ENCODE assay signal across 14 cellular contexts in genomic region chr15:89371145-89372044, GRCh38. TPM values are rescaled to one million over a fixed set of nuclear protein-coding genes. Genes with fewer than 3 reads are reported as not detected.
A peak's percentile ranks its signal among the peaks of the same experiment; 100 is the strongest.
DNase-seq lines count a peak whose midpoint lies in the region; ATAC-seq, FAIRE-seq and TF ChIP-seq lines count a peak whose summit lies in the region.
"Had no signal": no experiment of that assay in that cellular context is flagged by ENCODE, and none has a peak within 500 bp of the region (broad histone marks: within the 10 kb centered on the region; RNA-seq: fewer than 3 reads in every experiment).

No MANE protein-coding gene starts in this region.

- H3K4me1 ChIP-seq in IMR-90 (ENCODE audit: control insufficient read depth, insufficient read depth, low read length) (no peaks in the 10 kb centered on the region), endodermal cell (ENCODE audit: control insufficient read depth, insufficient read depth, low read length) (no peaks in the 10 kb centered on the region), lung (ENCODE audit: control insufficient read depth in 2 of 2, insufficient read depth in 2 of 2, low read length in 2 of 2) (peaks cover 0 to 10% of the 10 kb centered on the region in 2 donors), tibial artery (peaks cover 0 to 27% (median 15%) of the 10 kb centered on the region in 4 donors)

- peaks cover 3% of the 10 kb centered on the region for H3K9me3 Mint-ChIP-seq in endodermal cell
- H3K9me3 Mint-ChIP-seq: immature natural killer cell; stimulated activated memory B cell treated with anti-CD40 and anti-IgM and Interleukin-4, amounts not matched to agents 10 μg/mL and 1 μg/mL and 100 μg/mL, for 72 hours; T-helper 1 cell treated with Interleukin-12 subunit alpha and Interleukin-12 subunit beta and Interleukin-4 antibody, amounts not matched to agents 30 μg/mL and 1 μg/mL, for 36 hours had no signal

- H3K14ac ChIP-seq in IMR-90 (replicated peaks; ENCODE audit: low read depth, low read length) = no peak overlapping the region

- H3K18ac ChIP-seq in IMR-90 (ENCODE audit: low read depth, low read length) = no peak overlapping the region

- POLR2A ChIA-PET in IMR-90 (lab: Charles Lee; ENCODE audit: unreplicated experiment) = no interaction called here

- no peak overlapping the region for H2AK5ac ChIP-seq in IMR-90 (ENCODE audit: low read depth, low read length)

- H2AK9ac ChIP-seq in IMR-90 (replicated peaks; ENCODE audit: low read depth, low read length, poor library complexity) = no peak overlapping the region

- no peak overlapping the region for H2BK5ac ChIP-seq in IMR-90 (ENCODE audit: low read depth, low read length, poor library complexity, severe bottlenecking)

- H3K4me2 ChIP-seq in IMR-90 (ENCODE audit: low read depth, low read length) = 0 out of 2 replicates have a peak overlapping the region, but pooled peaks have one; percentile 33

- DNase-seq in IMR-90 (no peak), endodermal cell (peak; percentile 81), lung (ENCODE audit: low spot score) (no peak), tibial artery (no peak), A172 (ENCODE audit: low spot score) (no peak), frontal cortex (ENCODE audit: low spot score in 2 of 2) (no peak)
- no peak for DNase-seq in activated T-cell treated with anti-CD3 and anti-CD28 coated beads, Interleukin-2, amount 50 U/mL, for 48 hours
- DNase-seq: immature natural killer cell, Karpas-422, NCI-H345 had no signal

- no peak overlapping the region for H3K4ac ChIP-seq in IMR-90 (ENCODE audit: low read depth, low read length)

- FAIRE-seq in frontal cortex (lab: Jason Lieb, UNC) = no peak

- H3K4me3 Mint-ChIP-seq in endodermal cell = no peak overlapping the region
- H3K4me3 Mint-ChIP-seq: stimulated activated memory B cell treated with anti-CD40 and anti-IgM and Interleukin-4, amounts not matched to agents 10 μg/mL and 1 μg/mL and 100 μg/mL, for 72 hours; T-helper 1 cell treated with Interleukin-12 subunit alpha and Interleukin-12 subunit beta and Interleukin-4 antibody, amounts not matched to agents 30 μg/mL and 1 μg/mL, for 36 hours had no signal

- no peak overlapping the region for H3K56ac ChIP-seq in IMR-90 (ENCODE audit: extremely low read depth, insufficient read depth, low read length)

- no TSS peak for BruUV-seq in IMR-90 (replicated peaks; lab: Mats Ljungman, UMichigan)

- H4K5ac ChIP-seq in IMR-90 (ENCODE audit: low read depth, low read length) = no peak overlapping the region

- H3K9ac ChIP-seq in IMR-90 (ENCODE audit: low read depth, low read length) (no peak overlapping the region), endodermal cell (ENCODE audit: extremely low read depth, low read length, poor library complexity, severe bottlenecking) (no peak overlapping the region)

- no peak overlapping the region for H2BK20ac ChIP-seq in IMR-90 (ENCODE audit: low read depth, low read length)

- H3K27me3 ChIP-seq in IMR-90 (ENCODE audit: control insufficient read depth, insufficient read depth, low read length) (peaks cover 94% of the 10 kb centered on the region), endodermal cell (ENCODE audit: control insufficient read depth, insufficient read depth, low read length, poor library complexity, severe bottlenecking) (peaks cover 100% of the 10 kb centered on the region), lung (ENCODE audit: control insufficient read depth, insufficient read depth) (peaks cover 12% of the 10 kb centered on the region), tibial artery (peaks cover 12 to 96% of the 10 kb centered on the region in 2 donors)

- TF ChIP-seq CTCF in IMR-90 (conservative IDR thresholded peaks at IDR 0.05; ENCODE audit: low read depth, low read length) (no peak), endodermal cell (conservative IDR thresholded peaks at IDR 0.05) (no peak), lung (IDR thresholded peaks at IDR 0.05; ENCODE audit: control extremely low read depth, extremely low read depth) (no peak), tibial artery (IDR thresholded peaks at IDR 0.05) (no peak)

- WGBS in IMR-90 (ENCODE audit: extremely low coverage in 2 of 2, insufficient read length in 1 of 2), 2 experiments = 4% methylated on average over 38 of the region's 92 CpGs; no CpG with 5 or more reads in 1 of the 2 experiments
- WGBS in endodermal cell (ENCODE audit: insufficient coverage in 1 of 2, insufficient read length in 1 of 2), 2 experiments = 2 to 3% methylated on average over 52 to 92 of the region's 92 CpGs
- WGBS in lung, 2 donors = 2 to 3% methylated on average over 91 to 92 of the region's 92 CpGs

- H3K79me1 ChIP-seq in IMR-90 (ENCODE audit: low read depth in 1 of 2, low read length in 2 of 2) = no peaks in the 10 kb centered on the region

- peaks cover 9% of the 10 kb centered on the region for H3K4me1 Mint-ChIP-seq in endodermal cell

- dilution Hi-C loops in IMR-90 (cut with HindIII; ENCODE audit: low sequenced_read_pairs, unreplicated experiment) = no loop called here

- H3K36me3 Mint-ChIP-seq in endodermal cell (ENCODE audit: low read depth) = no peaks in the 10 kb centered on the region
- H3K36me3 Mint-ChIP-seq: immature natural killer cell; stimulated activated memory B cell treated with anti-CD40 and anti-IgM and Interleukin-4, amounts not matched to agents 10 μg/mL and 1 μg/mL and 100 μg/mL, for 72 hours had no signal

- H3K27me3 Mint-ChIP-seq in endodermal cell (ENCODE audit: insufficient read depth) = peaks cover 98% of the 10 kb centered on the region

- H2AFZ ChIP-seq in IMR-90 (replicated peaks; ENCODE audit: low read length, poor library complexity) = peak overlapping the region; percentile 73

- peaks cover 2% of the 10 kb centered on the region for H3K9me3 ChIP-seq in IMR-90 (ENCODE audit: control insufficient read depth, insufficient read depth, low read length)
- H3K9me3 ChIP-seq in endodermal cell (ENCODE audit: control insufficient read depth, low read length) = no peaks in the 10 kb centered on the region
- H3K9me3 ChIP-seq in lung (ENCODE audit: control insufficient read depth in 2 of 2, insufficient read depth in 1 of 2, low read length in 1 of 2) = peaks cover 0 to 12% of the 10 kb centered on the region in 2 donors
- H3K9me3 ChIP-seq in tibial artery = no peaks in the 10 kb centered on the region

- TF ChIP-seq RAD21 in IMR-90 (IDR thresholded peaks at IDR 0.05; ENCODE audit: low read length) = no peak

- H3K4me3 ChIP-seq in IMR-90 (ENCODE audit: insufficient read depth, low read depth, low read length) = no peak overlapping the region; the same call in 1 of the 2 replicates
- H3K4me3 ChIP-seq in endodermal cell (ENCODE audit: low read length) = no peak overlapping the region
- H3K4me3 ChIP-seq in lung = no peak overlapping the region
- peak overlapping the region; percentile 21 to 39 for H3K4me3 ChIP-seq in tibial artery

- H3K27ac ChIP-seq in IMR-90 (ENCODE audit: insufficient read depth, low read length) (no peak overlapping the region), endodermal cell (ENCODE audit: low read depth, low read length) (no peak overlapping the region), lung (ENCODE audit: low read depth in 1 of 2, low read length in 1 of 2) (no peak overlapping the region), tibial artery (no peak overlapping the region)
- H3K27ac ChIP-seq: skin epidermis had no signal

- in situ Hi-C loops in IMR-90 (cut with MboI; ENCODE audit: low sequenced_read_pairs) = no loop called here

- no peak overlapping the region for H2BK120ac ChIP-seq in IMR-90 (ENCODE audit: low read depth, low read length)

- 0 out of 2 replicates have a peak, but pooled peaks cover 6% of the 10 kb centered on the region for H4K20me1 ChIP-seq in IMR-90 (ENCODE audit: insufficient read depth, low read length)

- H3K27ac Mint-ChIP-seq in endodermal cell = no peak overlapping the region
- H3K27ac Mint-ChIP-seq: immature natural killer cell; stimulated activated memory B cell treated with anti-CD40 and anti-IgM and Interleukin-4, amounts not matched to agents 10 μg/mL and 1 μg/mL and 100 μg/mL, for 72 hours had no signal

- intact Hi-C loops in IMR-90 (cut with micrococcal nuclease) = no loop called here
- intact Hi-C loops in tibial artery (cut with DNase I; ENCODE audit: low total_unique reads) = no loop called here

- no peak overlapping the region for H3K23ac ChIP-seq in IMR-90 (ENCODE audit: low read depth, low read length)

- H4K91ac ChIP-seq in IMR-90 (ENCODE audit: insufficient read depth, low read depth, low read length) = no peak overlapping the region

- CTCF ChIA-PET in IMR-90 (lab: Yijun Ruan, JAX) = no interaction called here

- no peaks in the 10 kb centered on the region for H3K9me1 ChIP-seq in IMR-90 (ENCODE audit: insufficient read depth, low read length)

- no peak overlapping the region for H4K8ac ChIP-seq in IMR-90 (ENCODE audit: low read depth in 2 of 2, low read length in 2 of 2)

- no peak overlapping the region for H2BK15ac ChIP-seq in IMR-90 (ENCODE audit: low read depth, low read length)

- TF ChIP-seq POLR2A in IMR-90 (IDR thresholded peaks at IDR 0.05; ENCODE audit: low read depth, low read length) = no peak

- H3K36me3 ChIP-seq in IMR-90 (ENCODE audit: control insufficient read depth, insufficient read depth, low read length) (no peaks in the 10 kb centered on the region), endodermal cell (ENCODE audit: control insufficient read depth, insufficient read depth, low read length) (no peaks in the 10 kb centered on the region), lung (ENCODE audit: control insufficient read depth in 2 of 2, insufficient read depth in 2 of 2, low read length in 2 of 2) (no peaks in the 10 kb centered on the region), tibial artery (no peaks in the 10 kb centered on the region)

- ATAC-seq in IMR-90 (ENCODE audit: low read depth) (peak; percentile 56), lung (ENCODE audit: insufficient read depth, low FRiP score) (peak; percentile 29), HG02840 (IDR thresholded peaks at IDR 0.05; ENCODE audit: low FRiP score, unreplicated experiment) (no peak)
- ATAC-seq: stimulated activated memory B cell treated with anti-CD40 and anti-IgM and Interleukin-4, amounts not matched to agents 10 μg/mL and 1 μg/mL and 100 μg/mL, for 72 hours had no signal

RNA-seq across cellular contexts. Expression of gene POLG, which starts 36.8 kb away (rescaled TPM):
- total RNA-seq in IMR-90 (2012; rRNA removed) (18.3 and 19.9 TPM in 2 replicates), endodermal cell (10 to 100 TPM; 55.3 to 60.2 TPM), lung (10 to 100 TPM; 51.2 to 84.9 TPM), frontal cortex (39.1 TPM)
- polyA plus RNA-seq in IMR-90 (2012; rRNA removed) (30.3 and 30.6 TPM in 2 replicates), lung (10 to 100 TPM; 36.7 to 39.4 TPM)
- 19.3 and 22.4 TPM in 2 replicates for polyA plus RNA-seq in IMR-90 (2012; cell fraction: cytosol; rRNA removed)
- 164 and 186 TPM in 2 replicates for polyA plus RNA-seq in IMR-90 (2012; cell fraction: nucleus; rRNA removed; ENCODE audit: low replicate concordance)
- polyA plus RNA-seq in endodermal cell (2013, experiment 1 of 2) = 39.6 TPM
- polyA plus RNA-seq in endodermal cell (2013, experiment 2 of 2) = 40.7 TPM
- total RNA-seq in A172 (2014; rRNA removed; shearing (Covaris generic)) = 40.2 and 46.5 TPM in 2 replicates

Comparison
In these comparisons a context has a peak if more than half of its experiments do, and no peak if none do; other contexts are left out.
1. H3K4me3 ChIP-seq: peak in tibial artery (2 of 2); none in IMR-90 (single experiment), endodermal cell (single experiment) and lung (single experiment).